In the genomic region with DNA sequence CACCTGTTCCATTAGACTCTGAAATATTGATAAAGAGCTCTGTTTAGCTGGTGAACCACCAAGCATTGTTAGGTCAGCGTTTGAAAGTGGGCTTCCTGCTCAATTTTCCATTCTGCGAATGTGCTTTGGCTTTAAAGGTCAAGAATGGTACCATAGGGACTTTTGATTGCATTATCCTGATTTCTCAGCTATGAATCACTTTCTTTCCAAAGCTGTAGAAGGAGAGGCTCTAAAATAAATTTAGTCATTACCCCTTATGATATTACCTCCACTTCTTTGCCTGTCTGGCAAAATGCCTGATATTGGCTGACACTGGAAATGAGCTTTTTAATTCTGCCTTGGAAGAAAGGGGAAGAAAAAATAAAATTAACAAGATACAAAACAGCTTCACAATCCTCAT, we compare ENCODE assay signal across 28 cellular contexts.
"Had no signal": no experiment of that assay in that cellular context is flagged by ENCODE, and none has a peak within 500 bp of the region (broad histone marks: within the 10 kb centered on the region; RNA-seq: fewer than 3 reads in every experiment).

No MANE protein-coding gene starts in this region.

- H3K27ac ChIP-seq: brain microvascular endothelial cell, KMS-11, Peyer's patch, VCaP had no signal

- ATAC-seq: activated CD8-positive, alpha-beta memory T cell treated with anti-CD3 and anti-CD28 coated beads, Interleukin-2, amount 10 ng/mL, durations not matched to agents 7 days and 5 days; activated naive CD8-positive, alpha-beta T cell treated with anti-CD3 and anti-CD28 coated beads, Interleukin-2, amount 50 U/mL, for 24 hours; Right ventricle myocardium inferior had no signal

- H3K4me1 ChIP-seq: Peyer's patch had no signal

- H3K4me2 ChIP-seq: KMS-11 had no signal

- DNase-seq: activated B cell treated with CpG ODN at 0.5 μM for 24 hours; activated CD4-positive, alpha-beta memory T cell treated with anti-CD3 and anti-CD28 coated beads, Interleukin-2, amount 10 ng/mL, durations not matched to agents 7 days and 5 days; activated CD4-positive, alpha-beta T cell treated with anti-CD3 and anti-CD28 coated beads for 1 hour; activated CD4-positive, alpha-beta T cell treated with anti-CD3 and anti-CD28 coated beads for 48 hours; activated CD8-positive, alpha-beta memory T cell treated with anti-CD3 and anti-CD28 coated beads for 24 hours; activated CD8-positive, alpha-beta memory T cell treated with anti-CD3 and anti-CD28 coated beads, Interleukin-2, amount 10 ng/mL, durations not matched to agents 7 days and 5 days; activated CD8-positive, alpha-beta memory T cell treated with anti-CD3 and anti-CD28 coated beads, Interleukin-2, amount 50 U/mL, for 48 hours; activated effector memory CD4-positive, alpha-beta T cell treated with Interleukin-2 at 50 U/mL for 16 hours; activated naive CD4-positive, alpha-beta T cell treated with anti-CD3 and anti-CD28 coated beads, Interleukin-2, amount 10 ng/mL, durations not matched to agents 7 days and 5 days; activated naive CD8-positive, alpha-beta T cell treated with anti-CD3 and anti-CD28 coated beads, Interleukin-2, amount 50 U/mL, for 24 hours; activated T-cell treated with anti-CD3 and anti-CD28 coated beads, Interleukin-2, amount 50 U/mL, for 48 hours; aorta; brain microvascular endothelial cell; NCI-H1105; NCI-H1417 treated with DMSO at 0.1 percent for 48 hours; NCI-H1930; NCI-H2081 treated with DMSO at 0.1 percent for 48 hours; NCI-H226; NCI-H524 treated with DMSO at 0.1 percent for 48 hours; Peyer's patch; RPMI8226; SW 1271; T-helper 1 cell; T-helper 2 cell; T-helper 9 cell had no signal

- H3K4me3 ChIP-seq: Peyer's patch had no signal

- H3K27me3 ChIP-seq: brain microvascular endothelial cell, Peyer's patch had no signal

- H3K36me3 ChIP-seq: brain microvascular endothelial cell, Peyer's patch had no signal
